ENCODE assay signal across 1 cellular context in the genomic region with DNA sequence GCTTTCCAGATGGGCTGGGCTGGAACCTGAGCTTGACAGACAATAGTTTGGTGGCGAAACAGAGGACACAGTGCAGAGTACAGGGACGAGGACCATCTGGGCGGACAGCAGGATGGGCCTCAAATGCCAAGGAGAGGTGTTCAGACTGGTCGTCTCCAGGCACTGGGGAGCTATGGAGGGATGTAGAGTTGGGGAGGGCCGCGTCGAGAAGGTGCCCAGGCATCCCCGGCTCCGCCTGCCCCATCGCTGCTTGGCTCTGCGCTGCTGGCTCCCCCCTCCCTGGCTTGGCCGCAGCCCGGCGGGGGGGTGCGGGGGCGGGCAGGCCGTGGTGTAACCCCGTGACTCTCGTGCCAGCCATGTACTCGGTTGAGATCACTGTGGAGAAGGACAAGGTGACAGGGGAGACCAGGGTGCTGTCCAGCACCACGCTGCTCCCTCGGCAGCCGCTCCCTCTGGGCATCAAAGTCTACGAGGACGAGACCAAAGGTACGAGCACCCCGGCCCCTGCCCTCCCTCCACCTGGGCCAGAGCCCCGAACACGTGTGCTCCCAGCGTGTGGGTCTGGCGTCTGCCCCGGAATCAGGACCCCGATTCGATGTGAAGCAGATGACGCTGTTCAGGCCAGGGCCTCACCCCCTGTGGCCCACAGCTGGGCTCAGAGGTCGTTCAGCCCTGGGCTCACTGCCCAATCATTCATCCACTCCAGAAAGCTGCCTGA.
TF ChIP-seq lines count a peak whose summit lies in the region.

No MANE protein-coding gene starts in this region.

TF ChIP-seq in HepG2, 621 proteins besides CTCF, POLR2A, EP300 and RAD21 (continued from another document and continues in another):
- TF ChIP-seq, protein P1, sequence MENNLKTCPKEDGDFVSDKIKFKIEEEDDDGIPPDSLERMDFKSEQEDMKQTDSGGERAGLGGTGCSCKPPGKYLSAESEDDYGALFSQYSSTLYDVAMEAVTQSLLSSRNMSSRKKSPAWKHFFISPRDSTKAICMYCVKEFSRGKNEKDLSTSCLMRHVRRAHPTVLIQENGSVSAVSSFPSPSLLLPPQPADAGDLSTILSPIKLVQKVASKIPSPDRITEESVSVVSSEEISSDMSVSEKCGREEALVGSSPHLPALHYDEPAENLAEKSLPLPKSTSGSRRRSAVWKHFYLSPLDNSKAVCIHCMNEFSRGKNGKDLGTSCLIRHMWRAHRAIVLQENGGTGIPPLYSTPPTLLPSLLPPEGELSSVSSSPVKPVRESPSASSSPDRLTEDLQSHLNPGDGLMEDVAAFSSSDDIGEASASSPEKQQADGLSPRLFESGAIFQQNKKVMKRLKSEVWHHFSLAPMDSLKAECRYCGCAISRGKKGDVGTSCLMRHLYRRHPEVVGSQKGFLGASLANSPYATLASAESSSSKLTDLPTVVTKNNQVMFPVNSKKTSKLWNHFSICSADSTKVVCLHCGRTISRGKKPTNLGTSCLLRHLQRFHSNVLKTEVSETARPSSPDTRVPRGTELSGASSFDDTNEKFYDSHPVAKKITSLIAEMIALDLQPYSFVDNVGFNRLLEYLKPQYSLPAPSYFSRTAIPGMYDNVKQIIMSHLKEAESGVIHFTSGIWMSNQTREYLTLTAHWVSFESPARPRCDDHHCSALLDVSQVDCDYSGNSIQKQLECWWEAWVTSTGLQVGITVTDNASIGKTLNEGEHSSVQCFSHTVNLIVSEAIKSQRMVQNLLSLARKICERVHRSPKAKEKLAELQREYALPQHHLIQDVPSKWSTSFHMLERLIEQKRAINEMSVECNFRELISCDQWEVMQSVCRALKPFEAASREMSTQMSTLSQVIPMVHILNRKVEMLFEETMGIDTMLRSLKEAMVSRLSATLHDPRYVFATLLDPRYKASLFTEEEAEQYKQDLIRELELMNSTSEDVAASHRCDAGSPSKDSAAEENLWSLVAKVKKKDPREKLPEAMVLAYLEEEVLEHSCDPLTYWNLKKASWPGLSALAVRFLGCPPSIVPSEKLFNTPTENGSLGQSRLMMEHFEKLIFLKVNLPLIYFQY (CRISPR knock-in tag; IDR thresholded peaks at IDR 0.05; ENCODE audit: borderline replicate concordance) = peak; percentile 26; the same call in 1 of the 2 replicates
- TF ChIP-seq ARID4A (CRISPR knock-in tag; IDR thresholded peaks at IDR 0.05; ENCODE audit: borderline replicate concordance) (peak; percentile 82), PTBP1 (IDR thresholded peaks at IDR 0.05; ENCODE audit: low read depth, low read length, poor library complexity, severe bottlenecking) (no peak), HOXA5 (CRISPR knock-in tag; IDR thresholded peaks at IDR 0.05) (no peak; the same call in 1 of the 2 replicates), ZNF44 (CRISPR knock-in tag; IDR thresholded peaks at IDR 0.05) (no peak), ZSCAN21 (CRISPR knock-in tag; IDR thresholded peaks at IDR 0.05; ENCODE audit: borderline replicate concordance) (peak; percentile 95), NFIC (IDR thresholded peaks at IDR 0.05; ENCODE audit: low read length) (no peak), ARID5B (CRISPR knock-in tag; IDR thresholded peaks at IDR 0.05) (peak; percentile 37; the same call in 1 of the 2 replicates), ZBTB7A (CRISPR knock-in tag; IDR thresholded peaks at IDR 0.05) (peak; percentile 53), YY1 (IDR thresholded peaks at IDR 0.05; ENCODE audit: insufficient read depth, insufficient replicate concordance, low read depth, low read length) (no peak), ZFP1 (CRISPR knock-in tag; IDR thresholded peaks at IDR 0.05) (no peak), MAZ (IDR thresholded peaks at IDR 0.05; ENCODE audit: borderline replicate concordance, low read depth, low read length) (peak; percentile 55; the same call in 1 of the 2 replicates), MAZ (CRISPR knock-in tag; IDR thresholded peaks at IDR 0.05; ENCODE audit: low read depth) (peak; percentile 39; the same call in 1 of the 2 replicates), SETDB1 (CRISPR knock-in tag; IDR thresholded peaks at IDR 0.05; ENCODE audit: borderline replicate concordance) (no peak), GATAD1 (CRISPR knock-in tag; IDR thresholded peaks at IDR 0.05) (0 out of 2 replicates have a peak, but pooled peaks have one; percentile 15), ZNF850 (CRISPR knock-in tag; conservative IDR thresholded peaks at IDR 0.05) (no peak)
- TF ChIP-seq, protein P2, sequence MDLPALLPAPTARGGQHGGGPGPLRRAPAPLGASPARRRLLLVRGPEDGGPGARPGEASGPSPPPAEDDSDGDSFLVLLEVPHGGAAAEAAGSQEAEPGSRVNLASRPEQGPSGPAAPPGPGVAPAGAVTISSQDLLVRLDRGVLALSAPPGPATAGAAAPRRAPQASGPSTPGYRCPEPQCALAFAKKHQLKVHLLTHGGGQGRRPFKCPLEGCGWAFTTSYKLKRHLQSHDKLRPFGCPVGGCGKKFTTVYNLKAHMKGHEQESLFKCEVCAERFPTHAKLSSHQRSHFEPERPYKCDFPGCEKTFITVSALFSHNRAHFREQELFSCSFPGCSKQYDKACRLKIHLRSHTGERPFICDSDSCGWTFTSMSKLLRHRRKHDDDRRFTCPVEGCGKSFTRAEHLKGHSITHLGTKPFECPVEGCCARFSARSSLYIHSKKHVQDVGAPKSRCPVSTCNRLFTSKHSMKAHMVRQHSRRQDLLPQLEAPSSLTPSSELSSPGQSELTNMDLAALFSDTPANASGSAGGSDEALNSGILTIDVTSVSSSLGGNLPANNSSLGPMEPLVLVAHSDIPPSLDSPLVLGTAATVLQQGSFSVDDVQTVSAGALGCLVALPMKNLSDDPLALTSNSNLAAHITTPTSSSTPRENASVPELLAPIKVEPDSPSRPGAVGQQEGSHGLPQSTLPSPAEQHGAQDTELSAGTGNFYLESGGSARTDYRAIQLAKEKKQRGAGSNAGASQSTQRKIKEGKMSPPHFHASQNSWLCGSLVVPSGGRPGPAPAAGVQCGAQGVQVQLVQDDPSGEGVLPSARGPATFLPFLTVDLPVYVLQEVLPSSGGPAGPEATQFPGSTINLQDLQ (CRISPR knock-in tag; IDR thresholded peaks at IDR 0.05) = no peak
- TF ChIP-seq, protein P3, sequence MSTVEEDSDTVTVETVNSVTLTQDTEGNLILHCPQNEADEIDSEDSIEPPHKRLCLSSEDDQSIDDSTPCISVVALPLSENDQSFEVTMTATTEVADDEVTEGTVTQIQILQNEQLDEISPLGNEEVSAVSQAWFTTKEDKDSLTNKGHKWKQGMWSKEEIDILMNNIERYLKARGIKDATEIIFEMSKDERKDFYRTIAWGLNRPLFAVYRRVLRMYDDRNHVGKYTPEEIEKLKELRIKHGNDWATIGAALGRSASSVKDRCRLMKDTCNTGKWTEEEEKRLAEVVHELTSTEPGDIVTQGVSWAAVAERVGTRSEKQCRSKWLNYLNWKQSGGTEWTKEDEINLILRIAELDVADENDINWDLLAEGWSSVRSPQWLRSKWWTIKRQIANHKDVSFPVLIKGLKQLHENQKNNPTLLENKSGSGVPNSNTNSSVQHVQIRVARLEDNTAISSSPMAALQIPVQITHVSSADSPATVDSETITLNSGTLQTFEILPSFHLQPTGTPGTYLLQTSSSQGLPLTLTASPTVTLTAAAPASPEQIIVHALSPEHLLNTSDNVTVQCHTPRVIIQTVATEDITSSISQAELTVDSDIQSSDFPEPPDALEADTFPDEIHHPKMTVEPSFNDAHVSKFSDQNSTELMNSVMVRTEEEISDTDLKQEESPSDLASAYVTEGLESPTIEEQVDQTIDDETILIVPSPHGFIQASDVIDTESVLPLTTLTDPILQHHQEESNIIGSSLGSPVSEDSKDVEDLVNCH (CRISPR knock-in tag; IDR thresholded peaks at IDR 0.05) = 0 out of 2 replicates have a peak, but pooled peaks have one; percentile 49
- TF ChIP-seq, protein P4, sequence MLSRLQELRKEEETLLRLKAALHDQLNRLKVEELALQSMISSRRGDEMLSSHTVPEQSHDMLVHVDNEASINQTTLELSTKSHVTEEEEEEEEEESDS (CRISPR knock-in tag; IDR thresholded peaks at IDR 0.05; ENCODE audit: borderline replicate concordance) = no peak
- TF ChIP-seq, protein P5, sequence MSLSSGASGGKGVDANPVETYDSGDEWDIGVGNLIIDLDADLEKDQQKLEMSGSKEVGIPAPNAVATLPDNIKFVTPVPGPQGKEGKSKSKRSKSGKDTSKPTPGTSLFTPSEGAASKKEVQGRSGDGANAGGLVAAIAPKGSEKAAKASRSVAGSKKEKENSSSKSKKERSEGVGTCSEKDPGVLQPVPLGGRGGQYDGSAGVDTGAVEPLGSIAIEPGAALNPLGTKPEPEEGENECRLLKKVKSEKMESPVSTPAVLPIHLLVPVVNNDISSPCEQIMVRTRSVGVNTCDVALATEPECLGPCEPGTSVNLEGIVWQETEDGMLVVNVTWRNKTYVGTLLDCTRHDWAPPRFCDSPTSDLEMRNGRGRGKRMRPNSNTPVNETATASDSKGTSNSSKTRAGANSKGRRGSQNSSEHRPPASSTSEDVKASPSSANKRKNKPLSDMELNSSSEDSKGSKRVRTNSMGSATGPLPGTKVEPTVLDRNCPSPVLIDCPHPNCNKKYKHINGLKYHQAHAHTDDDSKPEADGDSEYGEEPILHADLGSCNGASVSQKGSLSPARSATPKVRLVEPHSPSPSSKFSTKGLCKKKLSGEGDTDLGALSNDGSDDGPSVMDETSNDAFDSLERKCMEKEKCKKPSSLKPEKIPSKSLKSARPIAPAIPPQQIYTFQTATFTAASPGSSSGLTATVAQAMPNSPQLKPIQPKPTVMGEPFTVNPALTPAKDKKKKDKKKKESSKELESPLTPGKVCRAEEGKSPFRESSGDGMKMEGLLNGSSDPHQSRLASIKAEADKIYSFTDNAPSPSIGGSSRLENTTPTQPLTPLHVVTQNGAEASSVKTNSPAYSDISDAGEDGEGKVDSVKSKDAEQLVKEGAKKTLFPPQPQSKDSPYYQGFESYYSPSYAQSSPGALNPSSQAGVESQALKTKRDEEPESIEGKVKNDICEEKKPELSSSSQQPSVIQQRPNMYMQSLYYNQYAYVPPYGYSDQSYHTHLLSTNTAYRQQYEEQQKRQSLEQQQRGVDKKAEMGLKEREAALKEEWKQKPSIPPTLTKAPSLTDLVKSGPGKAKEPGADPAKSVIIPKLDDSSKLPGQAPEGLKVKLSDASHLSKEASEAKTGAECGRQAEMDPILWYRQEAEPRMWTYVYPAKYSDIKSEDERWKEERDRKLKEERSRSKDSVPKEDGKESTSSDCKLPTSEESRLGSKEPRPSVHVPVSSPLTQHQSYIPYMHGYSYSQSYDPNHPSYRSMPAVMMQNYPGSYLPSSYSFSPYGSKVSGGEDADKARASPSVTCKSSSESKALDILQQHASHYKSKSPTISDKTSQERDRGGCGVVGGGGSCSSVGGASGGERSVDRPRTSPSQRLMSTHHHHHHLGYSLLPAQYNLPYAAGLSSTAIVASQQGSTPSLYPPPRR (CRISPR knock-in tag; IDR thresholded peaks at IDR 0.05; ENCODE audit: borderline replicate concordance) = peak; percentile 60
- TF ChIP-seq, protein P6, sequence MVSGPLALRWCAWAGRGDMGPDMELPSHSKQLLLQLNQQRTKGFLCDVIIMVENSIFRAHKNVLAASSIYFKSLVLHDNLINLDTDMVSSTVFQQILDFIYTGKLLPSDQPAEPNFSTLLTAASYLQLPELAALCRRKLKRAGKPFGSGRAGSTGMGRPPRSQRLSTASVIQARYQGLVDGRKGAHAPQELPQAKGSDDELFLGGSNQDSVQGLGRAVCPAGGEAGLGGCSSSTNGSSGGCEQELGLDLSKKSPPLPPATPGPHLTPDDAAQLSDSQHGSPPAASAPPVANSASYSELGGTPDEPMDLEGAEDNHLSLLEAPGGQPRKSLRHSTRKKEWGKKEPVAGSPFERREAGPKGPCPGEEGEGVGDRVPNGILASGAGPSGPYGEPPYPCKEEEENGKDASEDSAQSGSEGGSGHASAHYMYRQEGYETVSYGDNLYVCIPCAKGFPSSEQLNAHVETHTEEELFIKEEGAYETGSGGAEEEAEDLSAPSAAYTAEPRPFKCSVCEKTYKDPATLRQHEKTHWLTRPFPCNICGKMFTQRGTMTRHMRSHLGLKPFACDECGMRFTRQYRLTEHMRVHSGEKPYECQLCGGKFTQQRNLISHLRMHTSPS (CRISPR knock-in tag; IDR thresholded peaks at IDR 0.05; ENCODE audit: low read depth) = peak; percentile 94
